Comparison of ENCODE assay signal across 22 cellular contexts in genomic region chr12:119259483-119259882, GRCh38.
DNase-seq lines count a peak whose midpoint lies in the region; ATAC-seq, FAIRE-seq and TF ChIP-seq lines count a peak whose summit lies in the region.
"Had no signal": no experiment of that assay in that cellular context is flagged by ENCODE, and none has a peak within 500 bp of the region (broad histone marks: within the 10 kb centered on the region; RNA-seq: fewer than 3 reads in every experiment).

No MANE protein-coding gene starts in this region.

- no peaks in the 10 kb centered on the region for H3K4me1 ChIP-seq in right lobe of liver
- H3K4me1 ChIP-seq in HepG2 (ENCODE audit: insufficient read depth, low read length), result no peaks in the 10 kb centered on the region
- no peaks in the 10 kb centered on the region for H3K4me1 ChIP-seq in upper lobe of right lung
- H3K4me1 ChIP-seq: BE2C, HAP-1, SJCRH30 had no signal

- TF ChIP-seq EP300 in HepG2 (IDR thresholded peaks at IDR 0.05; ENCODE audit: low read depth in 2 of 2, low read length in 2 of 2), result no peak
- TF ChIP-seq EP300 in HepG2 (CRISPR knock-in tag; IDR thresholded peaks at IDR 0.05; ENCODE audit: borderline replicate concordance), result no peak

- FAIRE-seq in HepG2 (lab: Jason Lieb, UNC), result no peak
- FAIRE-seq: HTR-8/SVneo had no signal

- H3K27ac ChIP-seq in right lobe of liver (no peak overlapping the region), HepG2 (ENCODE audit: extremely low read length, insufficient read depth, low read length) (no peak overlapping the region), upper lobe of right lung (no peak overlapping the region)
- H3K27ac ChIP-seq: GM23248, PC-9, RWPE1, SJCRH30 had no signal

- H3K27me3 ChIP-seq in right lobe of liver (no peaks in the 10 kb centered on the region), HepG2 (ENCODE audit: control insufficient read depth in 1 of 2, insufficient read depth in 2 of 2, low read length in 2 of 2) (no peaks in the 10 kb centered on the region), upper lobe of right lung (no peaks in the 10 kb centered on the region)
- H3K27me3 ChIP-seq: BE2C, SJCRH30 had no signal

- DNase-seq in right lobe of liver (no peak), HepG2 (ENCODE audit: low spot score) (no peak), NCI-H69 (lab: John Stamatoyannopoulos, UW) (peak; percentile 35), left kidney (ENCODE audit: low read depth, low spot score) (peak; percentile 7), upper lobe of right lung (no peak), NCI-H526 treated with DMSO at 0.1 percent for 48 hours (lab: John Stamatoyannopoulos, UW) (no peak), NOMO-1 (lab: John Stamatoyannopoulos, UW; ENCODE audit: unreplicated experiment in 2 of 2) (no peak), DMS79 treated with DMSO at 0.1 percent for 48 hours (lab: John Stamatoyannopoulos, UW) (no peak)
- DNase-seq: BE2C; Calu3; CD4-positive, alpha-beta memory T cell; GM23248; MM.1S; NCI-H1092 treated with DMSO at 0.1 percent for 48 hours; NCI-H146; NCI-H2081 treated with DMSO at 0.1 percent for 48 hours; NCI-H510A; PC-9; SJCRH30 had no signal

- POLR2A ChIA-PET in HepG2 (lab: Yijun Ruan, JAX), result no interaction called here

- no peaks in the 10 kb centered on the region for H3K79me2 ChIP-seq in HepG2 (ENCODE audit: insufficient read depth, low read length)

- TF ChIP-seq POLR2A in right lobe of liver (IDR thresholded peaks at IDR 0.05) (no peak), HepG2 (IDR thresholded peaks at IDR 0.05; ENCODE audit: insufficient read depth in 1 of 2, low read depth in 2 of 2, low read length in 2 of 2) (no peak)

- H2AFZ ChIP-seq in HepG2 (ENCODE audit: low read length), result no peak overlapping the region
- H2AFZ ChIP-seq: GM23248, PC-9 had no signal

- CTCF ChIA-PET in HepG2 (lab: Yijun Ruan, JAX; ENCODE audit: low intra/inter-chr PET ratio, low total read pairs), result no interaction called here

- 26% methylated on average over 4 of the region's 4 CpGs for WGBS in right lobe of liver (ENCODE audit: insufficient coverage, low coverage, low lambda C conversion rate, missing lambda C conversion rate)
- 4% methylated on average over 4 of the region's 4 CpGs for WGBS in HepG2 (ENCODE audit: low lambda C conversion rate)

- H3K9me3 ChIP-seq in right lobe of liver (no peaks in the 10 kb centered on the region), HepG2 (ENCODE audit: low read length) (no peaks in the 10 kb centered on the region), upper lobe of right lung (no peaks in the 10 kb centered on the region)
- H3K9me3 ChIP-seq: BE2C, HAP-1, SJCRH30 had no signal

- TF ChIP-seq CTCF in right lobe of liver (IDR thresholded peaks at IDR 0.05), result no peak
- TF ChIP-seq CTCF in HepG2 (CRISPR knock-in tag; IDR thresholded peaks at IDR 0.05), result no peak
- no peak for TF ChIP-seq CTCF in upper lobe of right lung (IDR thresholded peaks at IDR 0.05)

- no peak overlapping the region for H3K9ac ChIP-seq in HepG2 (ENCODE audit: insufficient read depth, low read depth, low read length)
- H3K9ac ChIP-seq: GM23248 had no signal

- intact Hi-C loops in right lobe of liver (cut with DNase I), result no loop called here
- intact Hi-C loops in HepG2 (cut with micrococcal nuclease; ENCODE audit: unreplicated experiment), result no loop called here
- intact Hi-C loops in upper lobe of right lung (cut with DNase I), result no loop called here

- in situ Hi-C loops in HepG2 (cut with HindIII; ENCODE audit: extremely low pct_ligation_motif_present, low pct_unique_long_range_greater_than_20kb), result no loop called here

- no peak overlapping the region for H3K4me3 ChIP-seq in right lobe of liver
- no peak overlapping the region for H3K4me3 ChIP-seq in HepG2 (replicated peaks in 1 of 3; ENCODE audit: insufficient read depth in 1 of 3, low read depth in 2 of 3, low read length in 3 of 3)
- H3K4me3 ChIP-seq in upper lobe of right lung, result no peak overlapping the region
- H3K4me3 ChIP-seq: GM23248, HAP-1, PC-9, SJCRH30 had no signal

- peak in 3 of 4 donors; percentile 23 to 43 (median 36) for ATAC-seq in right lobe of liver
- no peak for ATAC-seq in HepG2
- ATAC-seq in upper lobe of right lung, result peak; percentile 43

- no peak for TF ChIP-seq RAD21 in HepG2 (CRISPR knock-in tag; IDR thresholded peaks at IDR 0.05)

- no peaks in the 10 kb centered on the region for H3K36me3 ChIP-seq in right lobe of liver
- H3K36me3 ChIP-seq in HepG2 (replicated peaks in 1 of 2; ENCODE audit: control insufficient read depth in 1 of 2, insufficient read depth in 2 of 2, low read length in 2 of 2), result no peaks in the 10 kb centered on the region
- no peaks in the 10 kb centered on the region for H3K36me3 ChIP-seq in upper lobe of right lung
- H3K36me3 ChIP-seq: BE2C, HAP-1, SJCRH30 had no signal

- H4K20me1 ChIP-seq in HepG2 (ENCODE audit: insufficient read depth, low read length), result no peaks in the 10 kb centered on the region

- BruUV-seq in HepG2 (replicated peaks; lab: Mats Ljungman, UMichigan), result no TSS peak

- H3K4me2 ChIP-seq in HepG2 (ENCODE audit: low read depth, low read length), result no peak overlapping the region
- H3K4me2 ChIP-seq: PC-9 had no signal

TF ChIP-seq in HepG2, 621 proteins besides CTCF, POLR2A, EP300 and RAD21:
- no peak for TF ChIP-seq SMARCE1 (IDR thresholded peaks at IDR 0.05; ENCODE audit: borderline replicate concordance)
- no peak for TF ChIP-seq ELF3 (CRISPR knock-in tag; IDR thresholded peaks at IDR 0.05)
- TF ChIP-seq ZBTB38 (CRISPR knock-in tag; IDR thresholded peaks at IDR 0.05), result no peak
- no peak for TF ChIP-seq ZBTB34 (CRISPR knock-in tag; IDR thresholded peaks at IDR 0.05)

Comparison
In these comparisons a context has a peak if more than half of its experiments do, and no peak if none do; other contexts are left out.
1. DNase-seq: peak in NCI-H69 (single experiment) and left kidney (single experiment); none in right lobe of liver (0 of 3), HepG2 (single experiment), upper lobe of right lung (single experiment), NCI-H526 treated with DMSO at 0.1 percent for 48 hours (single experiment), NOMO-1 (0 of 2) and DMS79 treated with DMSO at 0.1 percent for 48 hours (single experiment).